In genomic region chr2:36568533-36569246, GRCh38 we compare ENCODE assay signal across 12 cellular contexts. TPM values are rescaled to one million over a fixed set of nuclear protein-coding genes. Genes with fewer than 3 reads are reported as not detected.
DNase-seq lines count a peak whose midpoint lies in the region; ATAC-seq and TF ChIP-seq lines count a peak whose summit lies in the region.
"Had no signal": no experiment of that assay in that cellular context is flagged by ENCODE, and none has a peak within 500 bp of the region (broad histone marks: within the 10 kb centered on the region; RNA-seq: fewer than 3 reads in every experiment).

No MANE protein-coding gene starts in this region.

- H3K27ac ChIP-seq in ovary: peak overlapping the region in 1 of 2 donors; percentile 54
- H3K27ac ChIP-seq: parathyroid adenoma had no signal

- no peaks in the 10 kb centered on the region for H3K36me3 ChIP-seq in ovary

- TF ChIP-seq EP300 in ovary (IDR thresholded peaks at IDR 0.05): no peak

- intact Hi-C loops in posterior vena cava (cut with DNase I): no loop called here
- intact Hi-C loops in ovary (cut with DNase I): no loop called here

- H3K27me3 ChIP-seq in ovary: peaks cover 2% of the 10 kb centered on the region

- peak overlapping the region; percentile 4 for H3K4me3 ChIP-seq in skeletal muscle cell (ENCODE audit: low read depth, low read length)
- no peak overlapping the region for H3K4me3 ChIP-seq in ovary

- peak; percentile 66 for ATAC-seq in SK-N-SH treated with all-trans-retinoic acid at 6 μM for 48 hours

- 29 to 48% (median 37%) methylated on average over 6 of the region's 6 CpGs for WGBS in ovary, 3 donors

- TF ChIP-seq CTCF in ovary (IDR thresholded peaks at IDR 0.05): no peak

- DNase-seq in GM03348 (ENCODE audit: low spot score): peak; percentile 34
- peak; percentile 65 for DNase-seq in fibroblast of gingiva (ENCODE audit: low read depth)
- DNase-seq in skeletal muscle cell (ENCODE audit: low read depth): no peak
- DNase-seq in posterior vena cava (ENCODE audit: low spot score): no peak
- DNase-seq in ovary: no peak
- DNase-seq in NCI-H1105 treated with DMSO at 0.1 percent for 48 hours (lab: John Stamatoyannopoulos, UW): no peak
- no peak for DNase-seq in stimulated activated CD4-positive, alpha-beta T cell treated with anti-CD3 and anti-CD28 coated beads, Interleukin-12 subunit alpha, Interleukin-12 subunit beta, amount 100 ng/mL, for 4 hours
- DNase-seq: activated T-cell treated with anti-CD3 and anti-CD28 coated beads, Interleukin-2, amount 50 U/mL, for 48 hours; CD8-positive, alpha-beta memory T cell; NCI-H524 treated with DMSO at 0.1 percent for 48 hours had no signal

- H3K4me1 ChIP-seq in ovary (ENCODE audit: insufficient read depth): peaks cover 6% of the 10 kb centered on the region
- H3K4me1 ChIP-seq: parathyroid adenoma had no signal

- TF ChIP-seq POLR2A in ovary (IDR thresholded peaks at IDR 0.05): no peak

- H3K9me3 ChIP-seq in ovary: no peaks in the 10 kb centered on the region

TF ChIP-seq in SK-N-SH treated with all-trans-retinoic acid at 6 μM for 48 hours, 23 proteins besides CTCF, POLR2A, EP300 and RAD21:
- TF ChIP-seq, protein P1, sequence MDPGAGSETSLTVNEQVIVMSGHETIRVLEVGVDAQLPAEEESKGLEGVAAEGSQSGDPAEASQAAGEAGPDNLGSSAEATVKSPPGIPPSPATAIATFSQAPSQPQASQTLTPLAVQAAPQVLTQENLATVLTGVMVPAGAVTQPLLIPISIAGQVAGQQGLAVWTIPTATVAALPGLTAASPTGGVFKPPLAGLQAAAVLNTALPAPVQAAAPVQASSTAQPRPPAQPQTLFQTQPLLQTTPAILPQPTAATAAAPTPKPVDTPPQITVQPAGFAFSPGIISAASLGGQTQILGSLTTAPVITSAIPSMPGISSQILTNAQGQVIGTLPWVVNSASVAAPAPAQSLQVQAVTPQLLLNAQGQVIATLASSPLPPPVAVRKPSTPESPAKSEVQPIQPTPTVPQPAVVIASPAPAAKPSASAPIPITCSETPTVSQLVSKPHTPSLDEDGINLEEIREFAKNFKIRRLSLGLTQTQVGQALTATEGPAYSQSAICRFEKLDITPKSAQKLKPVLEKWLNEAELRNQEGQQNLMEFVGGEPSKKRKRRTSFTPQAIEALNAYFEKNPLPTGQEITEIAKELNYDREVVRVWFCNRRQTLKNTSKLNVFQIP (CRISPR knock-in tag; IDR thresholded peaks at IDR 0.05; ENCODE audit: borderline replicate concordance, low read depth): no peak
- TF ChIP-seq, protein P2, sequence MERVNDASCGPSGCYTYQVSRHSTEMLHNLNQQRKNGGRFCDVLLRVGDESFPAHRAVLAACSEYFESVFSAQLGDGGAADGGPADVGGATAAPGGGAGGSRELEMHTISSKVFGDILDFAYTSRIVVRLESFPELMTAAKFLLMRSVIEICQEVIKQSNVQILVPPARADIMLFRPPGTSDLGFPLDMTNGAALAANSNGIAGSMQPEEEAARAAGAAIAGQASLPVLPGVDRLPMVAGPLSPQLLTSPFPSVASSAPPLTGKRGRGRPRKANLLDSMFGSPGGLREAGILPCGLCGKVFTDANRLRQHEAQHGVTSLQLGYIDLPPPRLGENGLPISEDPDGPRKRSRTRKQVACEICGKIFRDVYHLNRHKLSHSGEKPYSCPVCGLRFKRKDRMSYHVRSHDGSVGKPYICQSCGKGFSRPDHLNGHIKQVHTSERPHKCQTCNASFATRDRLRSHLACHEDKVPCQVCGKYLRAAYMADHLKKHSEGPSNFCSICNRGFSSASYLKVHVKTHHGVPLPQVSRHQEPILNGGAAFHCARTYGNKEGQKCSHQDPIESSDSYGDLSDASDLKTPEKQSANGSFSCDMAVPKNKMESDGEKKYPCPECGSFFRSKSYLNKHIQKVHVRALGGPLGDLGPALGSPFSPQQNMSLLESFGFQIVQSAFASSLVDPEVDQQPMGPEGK (CRISPR knock-in tag; IDR thresholded peaks at IDR 0.05; ENCODE audit: borderline replicate concordance): no peak

RNA-seq across cellular contexts. Expression of gene FEZ2, which starts 29.3 kb away (rescaled TPM):
- 10 to 100 TPM; 63.6 to 83.3 TPM for total RNA-seq in posterior vena cava
- total RNA-seq in ovary: 10 to 100 TPM; 34.3 to 49.4 (median 41.3) TPM
- 10 to 100 TPM; 28.9 to 70.9 TPM for polyA plus RNA-seq in ovary

Comparison
In these comparisons a context has a peak if more than half of its experiments do, and no peak if none do; other contexts are left out.
1. DNase-seq: peak in GM03348 (single experiment) and fibroblast of gingiva (single experiment); none in skeletal muscle cell (single experiment), posterior vena cava (single experiment), ovary (0 of 5), NCI-H1105 treated with DMSO at 0.1 percent for 48 hours (single experiment) and stimulated activated CD4-positive, alpha-beta T cell treated with anti-CD3 and anti-CD28 coated beads, Interleukin-12 subunit alpha, Interleukin-12 subunit beta, amount 100 ng/mL, for 4 hours (single experiment).